Comparison of ENCODE assay signal across 18 cellular contexts in the genomic region with DNA sequence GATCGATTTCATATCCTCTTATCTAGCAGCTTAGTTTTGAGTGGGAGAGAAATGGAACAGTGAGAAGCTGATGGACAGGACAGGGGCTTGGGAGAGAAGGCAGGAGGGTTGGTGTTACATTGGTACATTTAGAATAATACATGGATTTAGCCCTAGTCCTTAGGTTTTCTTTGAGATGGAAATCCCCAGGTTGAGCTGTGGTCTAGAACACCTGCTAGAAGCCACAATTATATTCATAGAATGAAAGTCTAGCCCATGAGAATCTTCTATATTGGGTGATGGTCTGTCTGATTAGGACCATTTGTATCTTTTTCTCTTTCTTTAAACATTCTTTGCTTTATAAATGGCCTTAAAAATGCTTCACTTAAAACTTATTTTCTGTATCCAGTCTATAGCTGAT. TPM values are rescaled to one million over a fixed set of nuclear protein-coding genes. Genes with fewer than 3 reads are reported as not detected.
A peak's percentile ranks its signal among the peaks of the same experiment; 100 is the strongest.
DNase-seq lines count a peak whose midpoint lies in the region; ATAC-seq and TF ChIP-seq lines count a peak whose summit lies in the region.
"Had no signal": no experiment of that assay in that cellular context is flagged by ENCODE, and none has a peak within 500 bp of the region (broad histone marks: within the 10 kb centered on the region; RNA-seq: fewer than 3 reads in every experiment).

No MANE protein-coding gene starts in this region.

- no peak for TF ChIP-seq CTCF in endodermal cell (conservative IDR thresholded peaks at IDR 0.05)
- TF ChIP-seq CTCF in Peyer's patch (IDR thresholded peaks at IDR 0.05): no peak

- H3K36me3 ChIP-seq in endodermal cell (ENCODE audit: control insufficient read depth, insufficient read depth, low read length): no peaks in the 10 kb centered on the region
- no peaks in the 10 kb centered on the region for H3K36me3 ChIP-seq in Peyer's patch
- H3K36me3 ChIP-seq: HAP-1 had no signal

- DNase-seq in Jurkat, Clone E6-1 (ENCODE audit: low read depth, low spot score): peak; percentile 22
- DNase-seq in T-helper 17 cell (no peak), endodermal cell (no peak), Peyer's patch (no peak), HUDEP-2 (lab: John Stamatoyannopoulos, UW; ENCODE audit: unreplicated experiment in 76 of 76) (no peak), NCI-H82 (lab: John Stamatoyannopoulos, UW) (no peak)
- DNase-seq: C1 segment of cervical spinal cord; CD8-positive, alpha-beta memory T cell; DMS 273 treated with DMSO at 0.1 percent for 48 hours; DMS79; EL; GDM1; GOT3; HFFc6 had no signal

- peaks cover 44% of the 10 kb centered on the region for H3K4me1 Mint-ChIP-seq in T-helper 17 cell
- H3K4me1 Mint-ChIP-seq in endodermal cell: no peaks in the 10 kb centered on the region

- H3K4me1 ChIP-seq in endodermal cell (ENCODE audit: control insufficient read depth, insufficient read depth, low read length): no peaks in the 10 kb centered on the region
- no peaks in the 10 kb centered on the region for H3K4me1 ChIP-seq in Peyer's patch
- H3K4me1 ChIP-seq: HAP-1 had no signal

- H3K27me3 ChIP-seq in endodermal cell (ENCODE audit: control insufficient read depth, insufficient read depth, low read length, poor library complexity, severe bottlenecking) (no peaks in the 10 kb centered on the region), Peyer's patch (no peaks in the 10 kb centered on the region)

- peaks cover 90% of the 10 kb centered on the region for H3K9me3 Mint-ChIP-seq in endodermal cell
- H3K9me3 Mint-ChIP-seq: CD8-positive, alpha-beta memory T cell had no signal

- H3K4me3 ChIP-seq in Jurkat, Clone E6-1 (ENCODE audit: low read length): no peak overlapping the region
- H3K4me3 ChIP-seq in endodermal cell (ENCODE audit: low read length) (peak overlapping the region; percentile 5), Peyer's patch (no peak overlapping the region)
- H3K4me3 ChIP-seq: HAP-1 had no signal

- H3K27ac ChIP-seq in endodermal cell (ENCODE audit: low read depth, low read length) (no peak overlapping the region), Peyer's patch (no peak overlapping the region)

- H3K9ac ChIP-seq in endodermal cell (ENCODE audit: extremely low read depth, low read length, poor library complexity, severe bottlenecking): no peak overlapping the region

- TF ChIP-seq POLR2A in Peyer's patch (IDR thresholded peaks at IDR 0.05): no peak

- no peak for ATAC-seq in T-helper 17 cell

- no peaks in the 10 kb centered on the region for H3K36me3 Mint-ChIP-seq in T-helper 17 cell (ENCODE audit: low read depth)
- H3K36me3 Mint-ChIP-seq in endodermal cell (ENCODE audit: low read depth): no peaks in the 10 kb centered on the region
- H3K36me3 Mint-ChIP-seq: CD8-positive, alpha-beta memory T cell had no signal

- H3K4me3 Mint-ChIP-seq in T-helper 17 cell: no peak overlapping the region
- no peak overlapping the region for H3K4me3 Mint-ChIP-seq in endodermal cell
- H3K4me3 Mint-ChIP-seq: CD8-positive, alpha-beta memory T cell; HFFc6 had no signal

- H3K27me3 Mint-ChIP-seq in T-helper 17 cell: peaks cover 6% of the 10 kb centered on the region
- no peaks in the 10 kb centered on the region for H3K27me3 Mint-ChIP-seq in endodermal cell (ENCODE audit: insufficient read depth)

- H3K9me3 ChIP-seq in T-helper 17 cell (ENCODE audit: control insufficient read depth, low read length, poor library complexity, severe bottlenecking) (no peaks in the 10 kb centered on the region), endodermal cell (ENCODE audit: control insufficient read depth, low read length) (peaks cover 86% of the 10 kb centered on the region), Peyer's patch (no peaks in the 10 kb centered on the region)
- H3K9me3 ChIP-seq: HAP-1 had no signal

- no CpG with 5 or more reads among the region's 1 CpG for WGBS in endodermal cell (ENCODE audit: insufficient coverage in 1 of 2, insufficient read length in 1 of 2), 2 experiments

- H3K27ac Mint-ChIP-seq in T-helper 17 cell: peak overlapping the region; percentile 79
- no peak overlapping the region for H3K27ac Mint-ChIP-seq in endodermal cell
- H3K27ac Mint-ChIP-seq: HFFc6 had no signal

RNA-seq across cellular contexts. Expression of a gene that starts 19.9 kb away (rescaled TPM):
- not detected for polyA plus RNA-seq in Jurkat, Clone E6-1 (2012; ENCODE audit: insufficient read depth, insufficient read length)
- not detected for total RNA-seq in T-helper 17 cell
- total RNA-seq in endodermal cell: not detected
- not detected for polyA plus RNA-seq in endodermal cell (2013, experiment 1 of 2)
- polyA plus RNA-seq in endodermal cell (2013, experiment 2 of 2): not detected
- under 1 TPM in 1 of 4 donors, not detected in 3; 0.67 TPM for total RNA-seq in Peyer's patch
- total RNA-seq: A172; A673; CD8-positive, alpha-beta memory T cell; HFFc6 had no signal
- polyA plus RNA-seq: BJ; CD8-positive, alpha-beta memory T cell had no signal

RNA-seq across cellular contexts. Expression of a gene that starts 34.3 kb away (rescaled TPM):
- not detected for polyA plus RNA-seq in Jurkat, Clone E6-1 (2012; ENCODE audit: insufficient read depth, insufficient read length)
- total RNA-seq in T-helper 17 cell: not detected
- not detected for total RNA-seq in endodermal cell
- polyA plus RNA-seq in endodermal cell (2013, experiment 1 of 2): not detected
- not detected for polyA plus RNA-seq in endodermal cell (2013, experiment 2 of 2)
- total RNA-seq in Peyer's patch: 1 to 10 TPM in 1 of 4 donors, under 1 TPM in 3; 0.13 to 1.7 (median 0.23) TPM
- total RNA-seq: A172; A673; CD8-positive, alpha-beta memory T cell; HFFc6 had no signal
- polyA plus RNA-seq: BJ; CD8-positive, alpha-beta memory T cell had no signal
